ENCODE assay signal across 9 cellular contexts in the genomic region with DNA sequence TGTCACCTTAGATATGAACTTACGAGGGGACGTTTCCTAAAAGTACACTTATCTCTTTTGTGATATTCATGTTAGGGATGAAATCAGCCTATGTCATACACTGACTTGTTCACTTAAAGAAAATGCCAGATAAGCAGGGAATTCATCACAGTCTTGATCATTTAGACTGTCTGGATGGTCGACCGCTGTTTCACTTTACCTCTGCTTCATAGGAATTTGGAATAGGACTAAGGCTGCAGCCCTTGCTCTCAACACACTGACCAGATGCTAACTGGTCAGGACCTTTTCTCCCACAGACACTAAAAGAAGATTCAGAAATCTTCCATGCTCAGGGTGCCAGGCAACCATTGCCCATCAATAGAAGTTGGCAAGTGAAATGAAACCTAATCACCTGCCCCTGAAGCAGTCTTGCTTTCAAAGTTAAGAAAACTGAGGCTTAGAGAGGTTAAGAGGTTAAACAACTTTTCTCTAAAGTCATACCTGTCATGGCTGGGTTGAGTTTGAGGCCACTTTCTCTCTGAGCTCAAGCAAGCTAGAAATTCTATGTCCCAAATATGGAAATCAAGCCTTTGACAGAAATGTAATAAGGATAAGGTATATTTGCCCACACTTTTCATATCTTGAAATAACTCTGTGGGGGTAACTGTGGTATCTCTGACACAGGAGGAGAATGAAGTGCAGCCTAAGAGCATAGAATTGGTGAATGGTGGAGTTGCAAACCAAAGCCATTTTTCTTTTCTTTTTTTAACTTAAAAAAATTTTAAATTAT.
A peak's percentile ranks its signal among the peaks of the same experiment; 100 is the strongest.
DNase-seq lines count a peak whose midpoint lies in the region; ATAC-seq lines count a peak whose summit lies in the region.
"Had no signal": no experiment of that assay in that cellular context is flagged by ENCODE, and none has a peak within 500 bp of the region (broad histone marks: within the 10 kb centered on the region; RNA-seq: fewer than 3 reads in every experiment).

No MANE protein-coding gene starts in this region.

- H3K4me3 Mint-ChIP-seq in activated CD4-positive, alpha-beta memory T cell treated with anti-CD3 and anti-CD28 coated beads for 36 hours = no peak overlapping the region
- no peak overlapping the region for H3K4me3 Mint-ChIP-seq in activated CD4-positive, alpha-beta memory T cell treated with anti-CD3 and anti-CD28 coated beads, Interleukin-2, amount 10 ng/mL, durations not matched to agents 7 days and 5 days
- H3K4me3 Mint-ChIP-seq in activated T-helper 17 cell treated with anti-CD3 and anti-CD28 coated beads, Interleukin-2, amount 50 U/mL, for 72 hours = peak overlapping the region; percentile 49

- CTCF ChIA-PET in activated CD4-positive, alpha-beta memory T cell treated with anti-CD3 and anti-CD28 coated beads for 36 hours (lab: Charles Lee) = interaction anchor here (1.1 to 1.5 kb wide), 4 partner anchors 9 to 99 kb away, joined by 3 read pairs; no protein-coding TSS in a partner anchor
- CTCF ChIA-PET in activated CD4-positive, alpha-beta memory T cell treated with anti-CD3 and anti-CD28 coated beads, Interleukin-2, amount 10 ng/mL, durations not matched to agents 7 days and 5 days (lab: Charles Lee) = no interaction called here

- H3K9me3 Mint-ChIP-seq in activated CD4-positive, alpha-beta memory T cell treated with anti-CD3 and anti-CD28 coated beads for 36 hours = no peaks in the 10 kb centered on the region
- H3K9me3 Mint-ChIP-seq in activated CD4-positive, alpha-beta memory T cell treated with anti-CD3 and anti-CD28 coated beads, Interleukin-2, amount 10 ng/mL, durations not matched to agents 7 days and 5 days = no peaks in the 10 kb centered on the region
- H3K9me3 Mint-ChIP-seq in activated T-helper 17 cell treated with anti-CD3 and anti-CD28 coated beads, Interleukin-2, amount 50 U/mL, for 72 hours = no peaks in the 10 kb centered on the region

- H3K36me3 ChIP-seq in subcutaneous abdominal adipose tissue (ENCODE audit: control insufficient read depth in 5 of 5, insufficient read depth in 5 of 5, low read length in 5 of 5) = no peaks in the 10 kb centered on the region
- H3K36me3 ChIP-seq: heart right ventricle had no signal

- H3K27me3 ChIP-seq in subcutaneous abdominal adipose tissue (ENCODE audit: control insufficient read depth in 5 of 5, insufficient read depth in 4 of 5, low read length in 5 of 5) = no peaks in the 10 kb centered on the region

- H3K4me1 Mint-ChIP-seq in activated CD4-positive, alpha-beta memory T cell treated with anti-CD3 and anti-CD28 coated beads for 36 hours (ENCODE audit: low read depth) = peaks cover 14% of the 10 kb centered on the region
- peaks cover 26% of the 10 kb centered on the region for H3K4me1 Mint-ChIP-seq in activated CD4-positive, alpha-beta memory T cell treated with anti-CD3 and anti-CD28 coated beads, Interleukin-2, amount 10 ng/mL, durations not matched to agents 7 days and 5 days
- peaks cover 11% of the 10 kb centered on the region for H3K4me1 Mint-ChIP-seq in activated T-helper 17 cell treated with anti-CD3 and anti-CD28 coated beads, Interleukin-2, amount 50 U/mL, for 72 hours

- H3K27ac ChIP-seq in subcutaneous abdominal adipose tissue (ENCODE audit: low read depth, low read length) = peak overlapping the region; percentile 22
- H3K27ac ChIP-seq: heart right ventricle had no signal

- intact Hi-C loops in activated CD4-positive, alpha-beta memory T cell treated with anti-CD3 and anti-CD28 coated beads for 36 hours (cut with micrococcal nuclease) = loop anchor here (1.0 to 2.0 kb wide), 2 partner anchors 18 to 74 kb away; no protein-coding TSS in a partner anchor

- ATAC-seq in HG03025 (IDR thresholded peaks at IDR 0.05; ENCODE audit: low FRiP score, unreplicated experiment) = peak; percentile 28
- peak; percentile 60 for ATAC-seq in activated T-helper 17 cell treated with anti-CD3 and anti-CD28 coated beads, Interleukin-2, amount 50 U/mL, for 72 hours (replicated peaks)

- no peak overlapping the region for H3K4me3 ChIP-seq in subcutaneous abdominal adipose tissue (ENCODE audit: low read depth in 1 of 5, low read length in 5 of 5)
- H3K4me3 ChIP-seq: heart right ventricle had no signal

- DNase-seq in activated CD4-positive, alpha-beta memory T cell treated with anti-CD3 and anti-CD28 coated beads for 36 hours = no peak
- DNase-seq in activated CD4-positive, alpha-beta memory T cell treated with anti-CD3 and anti-CD28 coated beads, Interleukin-2, amount 10 ng/mL, durations not matched to agents 7 days and 5 days = no peak
- DNase-seq in cortex of kidney (lab: John Stamatoyannopoulos, UW) = no peak
- no peak for DNase-seq in cerebellum (ENCODE audit: low spot score)
- DNase-seq in GM19240 (ENCODE audit: insufficient read length, low spot score) = no peak
- DNase-seq: heart right ventricle had no signal

- no peaks in the 10 kb centered on the region for H3K9me3 ChIP-seq in subcutaneous abdominal adipose tissue (ENCODE audit: control insufficient read depth in 5 of 5, low read length in 5 of 5)
- H3K9me3 ChIP-seq: heart right ventricle had no signal

- peak overlapping the region; percentile 72 for H3K27ac Mint-ChIP-seq in activated CD4-positive, alpha-beta memory T cell treated with anti-CD3 and anti-CD28 coated beads for 36 hours
- H3K27ac Mint-ChIP-seq in activated CD4-positive, alpha-beta memory T cell treated with anti-CD3 and anti-CD28 coated beads, Interleukin-2, amount 10 ng/mL, durations not matched to agents 7 days and 5 days = no peak overlapping the region
- H3K27ac Mint-ChIP-seq in activated T-helper 17 cell treated with anti-CD3 and anti-CD28 coated beads, Interleukin-2, amount 50 U/mL, for 72 hours = peak overlapping the region; percentile 77

- H3K27me3 Mint-ChIP-seq in activated CD4-positive, alpha-beta memory T cell treated with anti-CD3 and anti-CD28 coated beads for 36 hours = no peaks in the 10 kb centered on the region
- no peaks in the 10 kb centered on the region for H3K27me3 Mint-ChIP-seq in activated CD4-positive, alpha-beta memory T cell treated with anti-CD3 and anti-CD28 coated beads, Interleukin-2, amount 10 ng/mL, durations not matched to agents 7 days and 5 days
- no peaks in the 10 kb centered on the region for H3K27me3 Mint-ChIP-seq in activated T-helper 17 cell treated with anti-CD3 and anti-CD28 coated beads, Interleukin-2, amount 50 U/mL, for 72 hours

- peaks cover 0 to 13% (median 8%) of the 10 kb centered on the region in 5 donors for H3K4me1 ChIP-seq in subcutaneous abdominal adipose tissue (ENCODE audit: control insufficient read depth in 5 of 5, insufficient read depth in 5 of 5, low read length in 5 of 5)

- H3K9ac ChIP-seq in subcutaneous abdominal adipose tissue (ENCODE audit: low read length in 5 of 5) = peak overlapping the region in 2 of 5 donors; percentile 13 to 51

- no peaks in the 10 kb centered on the region for H3K36me3 Mint-ChIP-seq in activated CD4-positive, alpha-beta memory T cell treated with anti-CD3 and anti-CD28 coated beads for 36 hours
- no peaks in the 10 kb centered on the region for H3K36me3 Mint-ChIP-seq in activated CD4-positive, alpha-beta memory T cell treated with anti-CD3 and anti-CD28 coated beads, Interleukin-2, amount 10 ng/mL, durations not matched to agents 7 days and 5 days (ENCODE audit: low read depth)
- H3K36me3 Mint-ChIP-seq in activated T-helper 17 cell treated with anti-CD3 and anti-CD28 coated beads, Interleukin-2, amount 50 U/mL, for 72 hours (ENCODE audit: low read depth) = no peaks in the 10 kb centered on the region

- POLR2A ChIA-PET in activated CD4-positive, alpha-beta memory T cell treated with anti-CD3 and anti-CD28 coated beads for 36 hours (lab: Charles Lee) = interaction anchor here (0.9 kb wide), 1 partner anchor 74 kb away, joined by 6 read pairs; no protein-coding TSS in a partner anchor
- POLR2A ChIA-PET in activated CD4-positive, alpha-beta memory T cell treated with anti-CD3 and anti-CD28 coated beads, Interleukin-2, amount 10 ng/mL, durations not matched to agents 7 days and 5 days (lab: Charles Lee) = interaction anchor here (1.0 kb wide), 1 partner anchor 38 kb away, joined by 3 read pairs; no protein-coding TSS in a partner anchor
